ENCODE assay signal across 10 cellular contexts in genomic region chr13:36453518-36453917, GRCh38. TPM values are rescaled to one million over a fixed set of nuclear protein-coding genes. Genes with fewer than 3 reads are reported as not detected.
DNase-seq lines count a peak whose midpoint lies in the region; ATAC-seq, FAIRE-seq and TF ChIP-seq lines count a peak whose summit lies in the region.
"Had no signal": no experiment of that assay in that cellular context is flagged by ENCODE, and none has a peak within 500 bp of the region (broad histone marks: within the 10 kb centered on the region; RNA-seq: fewer than 3 reads in every experiment).

No MANE protein-coding gene starts in this region.

- ATAC-seq in HG03432 (IDR thresholded peaks at IDR 0.05; ENCODE audit: unreplicated experiment), result no peak
- no peak for ATAC-seq in HG02938 (IDR thresholded peaks at IDR 0.05; ENCODE audit: unreplicated experiment)
- ATAC-seq: gastrocnemius medialis had no signal

- H3K4ac ChIP-seq in mesendoderm (ENCODE audit: low read depth, low read length), result no peak overlapping the region

- H3K56ac ChIP-seq in mesendoderm (ENCODE audit: low read length), result no peak overlapping the region

- no peak overlapping the region for H2BK5ac ChIP-seq in mesendoderm (ENCODE audit: low read length)

- H3K79me1 ChIP-seq in mesendoderm (ENCODE audit: low read length), result no peaks in the 10 kb centered on the region

- no peak for FAIRE-seq in RCC 7860 (lab: Jason Lieb, UNC)

- H3K4me1 ChIP-seq in mesendoderm (ENCODE audit: control insufficient read depth, low read depth, low read length), result no peaks in the 10 kb centered on the region

- H2BK15ac ChIP-seq in mesendoderm (replicated peaks; ENCODE audit: low read depth), result no peak overlapping the region

- no peak overlapping the region for H3K9ac ChIP-seq in mesendoderm (ENCODE audit: low read length)

- H2BK120ac ChIP-seq in mesendoderm (ENCODE audit: low read depth, low read length), result no peak overlapping the region

- H2AK5ac ChIP-seq in mesendoderm (ENCODE audit: low read length), result no peak overlapping the region

- no peak for TF ChIP-seq POLR2A in lower leg skin (IDR thresholded peaks at IDR 0.05)

- H3K36me3 ChIP-seq in mesendoderm (ENCODE audit: control insufficient read depth, insufficient read depth, low read length), result no peaks in the 10 kb centered on the region
- H3K36me3 ChIP-seq: gastrocnemius medialis had no signal

- TF ChIP-seq CTCF in cardiac fibroblast (IDR thresholded peaks at IDR 0.05; ENCODE audit: low read depth, low read length) (peak; percentile 45), lower leg skin (IDR thresholded peaks at IDR 0.05) (no peak)

- no peaks in the 10 kb centered on the region for H3K79me2 ChIP-seq in mesendoderm (ENCODE audit: control insufficient read depth, insufficient read depth, low read length)

- no peak overlapping the region for H4K5ac ChIP-seq in mesendoderm (ENCODE audit: low read length)

- no peak overlapping the region for H3K27ac ChIP-seq in mesendoderm (ENCODE audit: low read depth, low read length)
- H3K27ac ChIP-seq: gastrocnemius medialis had no signal

- peak; percentile 19 for DNase-seq in ELR (ENCODE audit: low read depth)
- peak; percentile 12 for DNase-seq in NCI-H146 treated with DMSO at 0.1 percent for 48 hours (lab: John Stamatoyannopoulos, UW; ENCODE audit: unreplicated experiment)
- DNase-seq in cardiac fibroblast (ENCODE audit: low read depth in 2 of 2), result peak in 1 of 2 donors; percentile 55
- peak; percentile 60 for DNase-seq in mesendoderm
- DNase-seq in RCC 7860 (ENCODE audit: low spot score), result no peak
- no peak for DNase-seq in lower leg skin (ENCODE audit: low spot score in 2 of 2)
- DNase-seq: activated CD4-positive, alpha-beta T cell treated with anti-CD3 and anti-CD28 coated beads for 1 hour; gastrocnemius medialis had no signal

- intact Hi-C loops in lower leg skin (cut with DNase I; ENCODE audit: low total_unique reads), result no loop called here

- WGBS in mesendoderm (ENCODE audit: extremely low coverage, insufficient coverage, low lambda C conversion rate), result no CpG with 5 or more reads among the region's 5 CpGs
- 73 to 74% methylated on average over 5 of the region's 5 CpGs for WGBS in lower leg skin, 2 donors

- no peak overlapping the region for H3K4me2 ChIP-seq in mesendoderm (ENCODE audit: low read length)

- H3K23ac ChIP-seq in mesendoderm (ENCODE audit: low read length), result no peak overlapping the region

- H3K4me3 ChIP-seq in cardiac fibroblast (replicated peaks in 1 of 2; ENCODE audit: low read depth in 2 of 2, low read length in 2 of 2) (no peak overlapping the region), mesendoderm (ENCODE audit: low read length) (no peak overlapping the region), lower leg skin (ENCODE audit: low read depth, poor library complexity, severe bottlenecking) (no peak overlapping the region)
- H3K4me3 ChIP-seq: gastrocnemius medialis had no signal

- H3K18ac ChIP-seq in mesendoderm (ENCODE audit: low read length), result no peak overlapping the region

- H3K27me3 ChIP-seq in mesendoderm (ENCODE audit: insufficient read depth, low read length, poor library complexity), result no peaks in the 10 kb centered on the region
- H3K27me3 ChIP-seq: gastrocnemius medialis had no signal

- H4K8ac ChIP-seq in mesendoderm (ENCODE audit: low read depth, low read length), result no peak overlapping the region

RNA-seq across cellular contexts. Expression of gene CCNA1, which starts 21.2 kb away (rescaled TPM):
- polyA plus RNA-seq in mesendoderm (2013, experiment 1 of 2), result 1.6 TPM
- polyA plus RNA-seq in mesendoderm (2013, experiment 2 of 2), result 1.5 TPM
- total RNA-seq in lower leg skin, result not detected

Comparison
In these comparisons a context has a peak if more than half of its experiments do, and no peak if none do; other contexts are left out.
1. DNase-seq: peak in ELR (single experiment), NCI-H146 treated with DMSO at 0.1 percent for 48 hours (single experiment) and mesendoderm (single experiment); none in RCC 7860 (single experiment) and lower leg skin (0 of 2).